9 cellular contexts compared by ENCODE assay signal in the genomic region with DNA sequence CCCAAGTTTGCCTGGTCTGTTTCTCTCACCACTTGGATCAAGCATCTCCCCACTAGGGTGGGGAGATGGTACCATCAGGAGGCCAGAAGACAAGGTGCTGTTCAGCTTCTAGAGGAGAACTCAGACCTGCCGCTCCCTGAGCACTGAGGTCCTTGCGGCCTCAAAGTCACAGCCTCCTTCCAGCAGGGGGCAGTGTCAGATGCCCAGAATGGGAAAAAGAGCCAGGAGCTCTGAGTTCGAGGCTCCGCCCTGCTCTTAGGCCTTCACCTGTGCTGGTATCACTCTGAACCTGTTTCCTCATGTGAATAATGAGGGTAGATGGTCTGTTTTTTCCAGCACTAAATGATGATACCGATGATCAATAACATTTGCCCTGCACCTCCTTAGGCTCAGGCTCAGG.
DNase-seq lines count a peak whose midpoint lies in the region; ATAC-seq lines count a peak whose summit lies in the region.
"Had no signal": no experiment of that assay in that cellular context is flagged by ENCODE, and none has a peak within 500 bp of the region (broad histone marks: within the 10 kb centered on the region; RNA-seq: fewer than 3 reads in every experiment).

No MANE protein-coding gene starts in this region.

- peaks cover 37 to 69% of the 10 kb centered on the region in 2 donors for H3K27me3 Mint-ChIP-seq in effector memory CD8-positive, alpha-beta T cell

- H3K36me3 Mint-ChIP-seq in effector memory CD8-positive, alpha-beta T cell (ENCODE audit: insufficient read depth): no peaks in the 10 kb centered on the region

- peak; percentile 19 for ATAC-seq in effector memory CD8-positive, alpha-beta T cell (replicated peaks)
- no peak for ATAC-seq in HG03457 (IDR thresholded peaks at IDR 0.05; ENCODE audit: unreplicated experiment)
- no peak for ATAC-seq in GM18502 (IDR thresholded peaks at IDR 0.05; ENCODE audit: poor library complexity, unreplicated experiment)

- no peaks in the 10 kb centered on the region for H3K9me3 Mint-ChIP-seq in effector memory CD8-positive, alpha-beta T cell

- peak; percentile 39 for DNase-seq in DMS53 (lab: John Stamatoyannopoulos, UW)
- no peak for DNase-seq in DMS53 treated with DMSO at 0.1 percent for 48 hours (lab: John Stamatoyannopoulos, UW; ENCODE audit: unreplicated experiment)
- DNase-seq in RPMI8226: peak; percentile 37
- DNase-seq in effector memory CD8-positive, alpha-beta T cell: peak in 1 of 3 experiments; percentile 15
- peak; percentile 60 for DNase-seq in stimulated activated CD4-positive, alpha-beta T cell treated with anti-CD3 and anti-CD28 coated beads, Interleukin-2, amount 100 ng/mL, for 48 hours
- DNase-seq in NCI-H510A (lab: John Stamatoyannopoulos, UW): no peak
- DNase-seq: NCI-H1092 had no signal

- peak overlapping the region in 1 of 2 donors; percentile 31 for H3K4me3 Mint-ChIP-seq in effector memory CD8-positive, alpha-beta T cell

- H3K4me1 Mint-ChIP-seq in effector memory CD8-positive, alpha-beta T cell (ENCODE audit: low read depth in 2 of 2): peaks cover 27 to 37% of the 10 kb centered on the region in 2 donors

- no peak overlapping the region for H3K27ac Mint-ChIP-seq in effector memory CD8-positive, alpha-beta T cell

Comparison
In these comparisons a context has a peak if more than half of its experiments do, and no peak if none do; other contexts are left out.
1. DNase-seq: peak in DMS53 (single experiment), RPMI8226 (single experiment) and stimulated activated CD4-positive, alpha-beta T cell treated with anti-CD3 and anti-CD28 coated beads, Interleukin-2, amount 100 ng/mL, for 48 hours (2 of 2); none in DMS53 treated with DMSO at 0.1 percent for 48 hours (single experiment) and NCI-H510A (single experiment).